In genomic region chr10:73095479-73096021, GRCh38 we compare ENCODE assay signal across 9 cellular contexts. TPM values are rescaled to one million over a fixed set of nuclear protein-coding genes. Genes with fewer than 3 reads are reported as not detected.
DNase-seq lines count a peak whose midpoint lies in the region; ATAC-seq, FAIRE-seq and TF ChIP-seq lines count a peak whose summit lies in the region.
"Had no signal": no experiment of that assay in that cellular context is flagged by ENCODE, and none has a peak within 500 bp of the region (broad histone marks: within the 10 kb centered on the region; RNA-seq: fewer than 3 reads in every experiment).

No MANE protein-coding gene starts in this region.

- H3K79me2 ChIP-seq in SK-N-SH (ENCODE audit: insufficient read depth): peaks cover 52% of the 10 kb centered on the region
- peaks cover 57% of the 10 kb centered on the region for H3K79me2 ChIP-seq in astrocyte (ENCODE audit: insufficient read depth, low read length)
- peaks cover 43% of the 10 kb centered on the region for H3K79me2 ChIP-seq in hepatocyte

- H3K9me2 ChIP-seq in SK-N-SH: no peaks in the 10 kb centered on the region
- H3K9me2 ChIP-seq in hepatocyte (replicated peaks; ENCODE audit: insufficient read depth): no peaks in the 10 kb centered on the region

- H3K4me1 ChIP-seq in SK-N-SH (ENCODE audit: control insufficient read depth in 1 of 2, insufficient read depth in 2 of 2, low read depth in 1 of 2, low read length in 1 of 2) (peaks cover 4% of the 10 kb centered on the region in 2 experiments; a peak in 3 of 4 replicates), astrocyte (ENCODE audit: insufficient read depth, low read length) (peaks cover 9% of the 10 kb centered on the region), hepatocyte (ENCODE audit: insufficient read depth) (peaks cover 15% of the 10 kb centered on the region)

- peak overlapping the region; percentile 88 for H3K4me2 ChIP-seq in SK-N-SH
- H3K4me2 ChIP-seq in astrocyte (ENCODE audit: low read length): peak overlapping the region; percentile 92
- H3K4me2 ChIP-seq in hepatocyte: peak overlapping the region; percentile 77

- H3K9ac ChIP-seq in SK-N-SH (peak overlapping the region; percentile 92), astrocyte (ENCODE audit: low read length) (peak overlapping the region; percentile 98)

- H2AFZ ChIP-seq in SK-N-SH (ENCODE audit: low read depth): peak overlapping the region; percentile 80
- peak overlapping the region; percentile 37 for H2AFZ ChIP-seq in astrocyte (ENCODE audit: low read depth, low read length)
- H2AFZ ChIP-seq in hepatocyte: peak overlapping the region; percentile 59

- peak; percentile 39 for DNase-seq in SK-N-SH
- DNase-seq in astrocyte (ENCODE audit: low read depth): peak; percentile 75
- DNase-seq in hepatocyte (ENCODE audit: low spot score): peak; percentile 80
- no peak for DNase-seq in retinal pigment epithelial cell (ENCODE audit: low read depth)

- FAIRE-seq in astrocyte (lab: Jason Lieb, UNC): no peak
- FAIRE-seq: TTC549 had no signal

- under 1% methylated on average over 15 of the region's 15 CpGs for WGBS in SK-N-SH (ENCODE audit: low lambda C conversion rate)
- 1% methylated on average over 15 of the region's 15 CpGs for WGBS in hepatocyte (ENCODE audit: low lambda C conversion rate, missing lambda C conversion rate)

- CTCF ChIA-PET in SK-N-SH (lab: Yijun Ruan, JAX): interaction anchor here (0.7 to 2.2 kb wide), 12 partner anchors 12 to 732 kb away, joined by 3 to 19 read pairs (median 4); partner anchors contain the start of genes FAM149B1 and NUDT13

- no peak for TF ChIP-seq EP300 in SK-N-SH (IDR thresholded peaks at IDR 0.05; ENCODE audit: borderline replicate concordance in 1 of 2, low read depth in 1 of 2, low read length in 1 of 2)

- H3K36me3 ChIP-seq in SK-N-SH (replicated peaks in 1 of 2; ENCODE audit: control insufficient read depth in 1 of 2, insufficient read depth in 2 of 2, low read length in 1 of 2) (peaks cover 0 to 4% of the 10 kb centered on the region in 2 experiments), astrocyte (ENCODE audit: insufficient read depth, low read length) (no peaks in the 10 kb centered on the region), hepatocyte (replicated peaks; ENCODE audit: insufficient read depth, low read depth) (no peaks in the 10 kb centered on the region)

- TF ChIP-seq CTCF in C4-2B (conservative IDR thresholded peaks at IDR 0.05): no peak
- no peak for TF ChIP-seq CTCF in SK-N-SH (IDR thresholded peaks at IDR 0.05)
- TF ChIP-seq CTCF in astrocyte (IDR thresholded peaks at IDR 0.05; ENCODE audit: insufficient read depth, low read depth, low read length): no peak
- no peak for TF ChIP-seq CTCF in hepatocyte (IDR thresholded peaks at IDR 0.05; ENCODE audit: poor library complexity)
- TF ChIP-seq CTCF in retinal pigment epithelial cell (conservative IDR thresholded peaks at IDR 0.05; ENCODE audit: low read depth, low read length): no peak

- H3K4me1 Mint-ChIP-seq in astrocyte (ENCODE audit: low read depth, unreplicated experiment): peaks cover 17% of the 10 kb centered on the region

- H3K27ac Mint-ChIP-seq in astrocyte (ENCODE audit: unreplicated experiment): peak overlapping the region; percentile 96

- H3K36me3 Mint-ChIP-seq in astrocyte (ENCODE audit: low read depth, unreplicated experiment): peaks cover 2% of the 10 kb centered on the region

- ATAC-seq in HG02973 (IDR thresholded peaks at IDR 0.05; ENCODE audit: unreplicated experiment) (peak; percentile 1), GM18870 (IDR thresholded peaks at IDR 0.05; ENCODE audit: unreplicated experiment) (no peak), GM18498 (IDR thresholded peaks at IDR 0.05; ENCODE audit: unreplicated experiment) (no peak)

- no peaks in the 10 kb centered on the region for H3K27me3 Mint-ChIP-seq in astrocyte (ENCODE audit: low read depth, unreplicated experiment)

- peak overlapping the region; percentile 97 for H3K27ac ChIP-seq in C4-2B
- H3K27ac ChIP-seq in SK-N-SH (ENCODE audit: low read depth in 2 of 2, low read length in 1 of 2): peak overlapping the region; percentile 96 to 97
- peak overlapping the region; percentile 93 for H3K27ac ChIP-seq in astrocyte (ENCODE audit: low read depth, low read length)
- peak overlapping the region; percentile 94 for H3K27ac ChIP-seq in hepatocyte

- H4K20me1 ChIP-seq in SK-N-SH (ENCODE audit: insufficient read depth): 0 out of 2 replicates have a peak, but pooled peaks cover 3% of the 10 kb centered on the region
- H4K20me1 ChIP-seq in astrocyte (ENCODE audit: insufficient read depth, low read length): peaks cover 15% of the 10 kb centered on the region
- no peaks in the 10 kb centered on the region for H4K20me1 ChIP-seq in hepatocyte (ENCODE audit: insufficient read depth, poor library complexity, severe bottlenecking)

- POLR2A ChIA-PET in SK-N-SH (lab: Yijun Ruan, JAX): interaction anchor here (1.5 to 2.7 kb wide), 2 partner anchors 15 to 403 kb away, joined by 3 to 16 read pairs; partner anchors contain the start of genes MCU and NUDT13

- peaks cover 29% of the 10 kb centered on the region for H3F3A ChIP-seq in SK-N-SH (replicated peaks; ENCODE audit: insufficient read depth)

- H3K4me3 ChIP-seq in SK-N-SH (ENCODE audit: low read depth in 2 of 2, low read length in 1 of 2): peak overlapping the region; percentile 84 to 87
- peak overlapping the region; percentile 94 for H3K4me3 ChIP-seq in astrocyte (ENCODE audit: insufficient read depth, low read depth, low read length)
- H3K4me3 ChIP-seq in hepatocyte: peak overlapping the region; percentile 60
- H3K4me3 ChIP-seq in retinal pigment epithelial cell (ENCODE audit: low read length): peak overlapping the region; percentile 93

- peak overlapping the region; percentile 94 for H3K4me3 Mint-ChIP-seq in astrocyte (ENCODE audit: unreplicated experiment)

- H3K27me3 ChIP-seq in SK-N-SH (ENCODE audit: insufficient read depth) (no peaks in the 10 kb centered on the region), astrocyte (ENCODE audit: insufficient read depth, low read length) (no peaks in the 10 kb centered on the region), hepatocyte (no peaks in the 10 kb centered on the region)

- no peak for TF ChIP-seq RAD21 in SK-N-SH (IDR thresholded peaks at IDR 0.05; ENCODE audit: low read length)

- H3K9me3 ChIP-seq in SK-N-SH (no peaks in the 10 kb centered on the region), astrocyte (ENCODE audit: insufficient read depth, low read depth, low read length) (no peaks in the 10 kb centered on the region), hepatocyte (ENCODE audit: low read depth) (no peaks in the 10 kb centered on the region)

- H3K9me3 Mint-ChIP-seq in astrocyte (ENCODE audit: unreplicated experiment): no peaks in the 10 kb centered on the region

TF ChIP-seq in SK-N-SH, 30 proteins besides CTCF, POLR2A, EP300 and RAD21 (continues in another document):
- TF ChIP-seq TEAD4 (IDR thresholded peaks at IDR 0.05; ENCODE audit: borderline replicate concordance, insufficient read depth): 0 out of 2 replicates have a peak, but pooled peaks have one; percentile 44
- no peak for TF ChIP-seq SMC3 (IDR thresholded peaks at IDR 0.05; ENCODE audit: low read depth, low read length)
- peak; percentile 46; the same call in 1 of the 2 replicates for TF ChIP-seq SIN3A (IDR thresholded peaks at IDR 0.05; ENCODE audit: borderline replicate concordance, low read depth, low read length)
- TF ChIP-seq EZH2phosphoT487 (IDR thresholded peaks at IDR 0.05; ENCODE audit: borderline replicate concordance, low read depth): no peak
- TF ChIP-seq CHD2 (IDR thresholded peaks at IDR 0.05; ENCODE audit: low read length, partially characterized antibody): peak; percentile 79
- TF ChIP-seq MEF2A (IDR thresholded peaks at IDR 0.05; ENCODE audit: borderline replicate concordance, low read depth): no peak
- TF ChIP-seq MAX (IDR thresholded peaks at IDR 0.05; ENCODE audit: low read depth): peak; percentile 37; the same call in 1 of the 2 replicates
- TF ChIP-seq REST (IDR thresholded peaks at IDR 0.05; ENCODE audit: low read depth, low read length): 0 out of 2 replicates have a peak, but pooled peaks have one; percentile 46

RNA-seq across cellular contexts. Expression of gene P4HA1, which starts 1.1 kb away (rescaled TPM):
- polyA plus RNA-seq in SK-N-SH (2012; rRNA removed) (34.8 and 52.0 TPM in 2 replicates), hepatocyte (140 and 149 TPM in 2 replicates)
- 61.8 and 71.5 TPM in 2 replicates for polyA plus RNA-seq in SK-N-SH (2012; cell fraction: cytosol; rRNA removed)
- polyA plus RNA-seq in SK-N-SH (2012; cell fraction: nucleus; rRNA removed): 14.7 and 39.7 TPM in 2 replicates
- total RNA-seq in astrocyte (244 and 341 TPM in 2 replicates), hepatocyte (145 TPM in 2 replicates)

RNA-seq across cellular contexts. Expression of gene NUDT13, which starts 14.7 kb away (rescaled TPM):
- polyA plus RNA-seq in SK-N-SH (2012; rRNA removed) (3.4 and 6.0 TPM in 2 replicates), hepatocyte (1.9 and 2.1 TPM in 2 replicates)
- 3.7 and 4.1 TPM in 2 replicates for polyA plus RNA-seq in SK-N-SH (2012; cell fraction: cytosol; rRNA removed)
- polyA plus RNA-seq in SK-N-SH (2012; cell fraction: nucleus; rRNA removed): 7.0 and 14.1 TPM in 2 replicates
- total RNA-seq in astrocyte (2.2 and 2.4 TPM in 2 replicates), hepatocyte (3.4 and 3.9 TPM in 2 replicates)
